ENCODE assay signal across 7 cellular contexts in genomic region chr12:6340745-6341438, GRCh38. TPM values are rescaled to one million over a fixed set of nuclear protein-coding genes. Genes with fewer than 3 reads are reported as not detected.
A peak's percentile ranks its signal among the peaks of the same experiment; 100 is the strongest.
DNase-seq lines count a peak whose midpoint lies in the region; ATAC-seq, FAIRE-seq and TF ChIP-seq lines count a peak whose summit lies in the region.
"Had no signal": no experiment of that assay in that cellular context is flagged by ENCODE, and none has a peak within 500 bp of the region (broad histone marks: within the 10 kb centered on the region; RNA-seq: fewer than 3 reads in every experiment).

No MANE protein-coding gene starts in this region.

- peaks cover 28 to 36% (median 33%) of the 10 kb centered on the region in 7 donors for H3K4me1 Mint-ChIP-seq in naive thymus-derived CD4-positive, alpha-beta T cell
- peaks cover 32 to 33% of the 10 kb centered on the region in 2 donors for H3K4me1 Mint-ChIP-seq in immature natural killer cell

- in situ Hi-C loops in K562 (cut with MboI) = no loop called here

- H3K9me3 ChIP-seq in K562 (replicated peaks; ENCODE audit: control insufficient read depth, insufficient read depth, low read depth, low read length) = no peaks in the 10 kb centered on the region
- H3K9me3 ChIP-seq in naive thymus-derived CD4-positive, alpha-beta T cell (ENCODE audit: control insufficient read depth in 2 of 3, low read length in 3 of 3) = no peaks in the 10 kb centered on the region

- no peak for TF ChIP-seq RAD21 in K562 (CRISPR knock-in tag; conservative IDR thresholded peaks at IDR 0.05 in 1 of 2, IDR thresholded peaks at IDR 0.05 in 1 of 2)

- H3K4me3 ChIP-seq in GM12875 (ENCODE audit: low read depth, low read length) = peak overlapping the region; percentile 87
- peak overlapping the region; percentile 81 for H3K4me3 ChIP-seq in K562
- H3K4me3 ChIP-seq in naive thymus-derived CD4-positive, alpha-beta T cell (ENCODE audit: low read length) = peak overlapping the region; percentile 88

- H3K27me3 Mint-ChIP-seq in naive thymus-derived CD4-positive, alpha-beta T cell = no peaks in the 10 kb centered on the region
- peaks cover 5 to 17% (median 6%) of the 10 kb centered on the region in 3 donors for H3K27me3 Mint-ChIP-seq in immature natural killer cell (ENCODE audit: low read depth in 3 of 3)

- no peak overlapping the region for H3K27ac Mint-ChIP-seq in naive thymus-derived CD4-positive, alpha-beta T cell
- no peak overlapping the region for H3K27ac Mint-ChIP-seq in immature natural killer cell

- no peaks in the 10 kb centered on the region for H3K27me3 ChIP-seq in K562 (ENCODE audit: control insufficient read depth in 2 of 2, insufficient read depth in 2 of 2, low read length in 2 of 2)
- H3K27me3 ChIP-seq in naive thymus-derived CD4-positive, alpha-beta T cell (ENCODE audit: control insufficient read depth in 2 of 2, insufficient read depth in 2 of 2, low read length in 2 of 2) = no peaks in the 10 kb centered on the region

- H3K4me3 Mint-ChIP-seq in naive thymus-derived CD4-positive, alpha-beta T cell = no peak overlapping the region
- no peak overlapping the region for H3K4me3 Mint-ChIP-seq in immature natural killer cell

- TF ChIP-seq EP300 in K562 (IDR thresholded peaks at IDR 0.05; ENCODE audit: low read length) = no peak

- WGBS in K562 (ENCODE audit: insufficient coverage, low coverage, missing lambda C conversion rate) = under 1% methylated on average over 12 of the region's 15 CpGs

- no peak for TF ChIP-seq CTCF in GM12875 (IDR thresholded peaks at IDR 0.05; ENCODE audit: borderline replicate concordance, insufficient read depth, low read depth, low read length)
- TF ChIP-seq CTCF in K562 (IDR thresholded peaks at IDR 0.05 in 2 of 3, conservative IDR thresholded peaks at IDR 0.05 in 1 of 3; ENCODE audit: insufficient read depth in 2 of 3, low read depth in 1 of 3, low read length in 3 of 3) = no peak

- peak overlapping the region; percentile 96 for H3K27ac ChIP-seq in K562 (ENCODE audit: extremely low read depth, low read depth, low read length)
- peak overlapping the region; percentile 92 for H3K27ac ChIP-seq in naive thymus-derived CD4-positive, alpha-beta T cell (ENCODE audit: low read depth, low read length)

- FAIRE-seq in K562 (lab: Jason Lieb, UNC) = peak; percentile 19

- peak overlapping the region; percentile 88 for H3K4me2 ChIP-seq in K562 (ENCODE audit: insufficient read depth, low read length)

- peaks cover 4% of the 10 kb centered on the region; the same call in 1 of the 2 replicates for H4K20me1 ChIP-seq in K562 (replicated peaks; ENCODE audit: control insufficient read depth, insufficient read depth, low read length)

- 0 out of 2 replicates have a peak overlapping the region, but pooled peaks have one; percentile 49 for H2AFZ ChIP-seq in K562 (ENCODE audit: low read depth, low read length)

- peaks cover 57% of the 10 kb centered on the region for H3K79me2 ChIP-seq in K562 (ENCODE audit: control insufficient read depth, insufficient read depth, low read length)

- BruUV-seq in K562 (replicated peaks; lab: Mats Ljungman, UMichigan) = no TSS peak

- H3K9ac ChIP-seq in K562 (ENCODE audit: insufficient read depth in 1 of 2, low read depth in 2 of 2, low read length in 2 of 2) = peak overlapping the region; percentile 93 to 98

- no peak for DNase-seq in K562 (ENCODE audit: extremely low read depth in 1 of 4, low spot score in 3 of 4)
- DNase-seq in naive thymus-derived CD4-positive, alpha-beta T cell = no peak
- no peak for DNase-seq in immature natural killer cell

- H3K36me3 ChIP-seq in K562 (ENCODE audit: control insufficient read depth, insufficient read depth, low read length) = peaks cover 7% of the 10 kb centered on the region; the same call in 2 of the 3 replicates
- peaks cover 0 to 11% (median 0%) of the 10 kb centered on the region in 3 experiments for H3K36me3 ChIP-seq in naive thymus-derived CD4-positive, alpha-beta T cell (ENCODE audit: control insufficient read depth in 2 of 3, insufficient read depth in 3 of 3, low read length in 3 of 3)

- H3K4me1 ChIP-seq in K562 (replicated peaks in 1 of 2; ENCODE audit: control insufficient read depth in 2 of 2, insufficient read depth in 2 of 2, low read length in 2 of 2) = peaks cover 50 to 65% of the 10 kb centered on the region in 2 experiments
- peaks cover 56 to 58% of the 10 kb centered on the region in 2 donors for H3K4me1 ChIP-seq in naive thymus-derived CD4-positive, alpha-beta T cell (ENCODE audit: control insufficient read depth in 2 of 2, insufficient read depth in 2 of 2, low read length in 2 of 2)

- POLR2A ChIA-PET in K562 (lab: Yijun Ruan, JAX) = interaction anchor here (0.5 to 0.9 kb wide), 4 partner anchors 14 to 359 kb away, joined by 3 to 4 read pairs (median 3); no protein-coding TSS in a partner anchor
- POLR2A ChIA-PET in naive thymus-derived CD4-positive, alpha-beta T cell (lab: Charles Lee) = interaction anchor here (0.6 to 12.0 kb wide), 10 partner anchors 8 to 130 kb away, joined by 3 to 342 read pairs (median 12); partner anchors contain the start of genes CD27, TAPBPL and VAMP1

- ATAC-seq in K562 = peak; percentile 12; the same call in 2 of the 3 replicates
- no peak for ATAC-seq in naive thymus-derived CD4-positive, alpha-beta T cell
- no peak for ATAC-seq in esophagus mucosa
- no peak for ATAC-seq in HG03457 (IDR thresholded peaks at IDR 0.05; ENCODE audit: unreplicated experiment)

- intact Hi-C loops in K562 (cut with micrococcal nuclease) = no loop called here
- intact Hi-C loops in naive thymus-derived CD4-positive, alpha-beta T cell (cut with micrococcal nuclease) = loop anchor here in 1 of 2 donors (2.0 kb wide), 1 partner anchor 152 kb away; the partner anchor contains the start of gene MRPL51

- CTCF ChIA-PET in K562 (lab: Yijun Ruan, JAX; ENCODE audit: low intra/inter-chr PET ratio) = interaction anchor here (0.6 kb wide), 1 partner anchor 217 kb away, joined by 3 read pairs; no protein-coding TSS in a partner anchor
- CTCF ChIA-PET in naive thymus-derived CD4-positive, alpha-beta T cell (lab: Charles Lee) = interaction anchor here (1.0 to 2.9 kb wide), 5 partner anchors 18 to 125 kb away, joined by 3 to 10 read pairs (median 5); no protein-coding TSS in a partner anchor

- no peak for TF ChIP-seq POLR2A in K562 (conservative IDR thresholded peaks at IDR 0.05)

- no peaks in the 10 kb centered on the region for H3K9me1 ChIP-seq in K562 (ENCODE audit: control insufficient read depth, insufficient read depth, low read length)

- peaks cover 0 to 7% (median 0%) of the 10 kb centered on the region in 5 donors for H3K36me3 Mint-ChIP-seq in naive thymus-derived CD4-positive, alpha-beta T cell
- no peaks in the 10 kb centered on the region for H3K36me3 Mint-ChIP-seq in immature natural killer cell

- H3K9me3 Mint-ChIP-seq in naive thymus-derived CD4-positive, alpha-beta T cell = no peaks in the 10 kb centered on the region
- no peaks in the 10 kb centered on the region for H3K9me3 Mint-ChIP-seq in immature natural killer cell

RNA-seq across cellular contexts. Expression of gene TNFRSF1A, which starts 1.0 kb away (rescaled TPM):
- total RNA-seq in K562 (2011; cell fraction: chromatin; rRNA removed; ENCODE audit: low replicate concordance) = 73.3 and 150 TPM in 2 replicates
- 101 and 137 TPM in 2 replicates for total RNA-seq in K562 (2011; cell fraction: nucleolus; rRNA removed)
- 118 and 145 TPM in 2 replicates for total RNA-seq in K562 (2011; cell fraction: nucleoplasm; rRNA removed)
- total RNA-seq in K562 (2014; rRNA removed) (34.6 and 43.5 TPM in 2 replicates), K562 (2014; rRNA removed; fragmentation: Illumina TruSeq; extraction: Trizol) (18.3 and 22.0 TPM in 2 replicates), K562 (2015; rRNA removed; fragmentation: Illumina TruSeq; extraction: Trizol) (31.1 and 33.0 TPM in 2 replicates), K562 (2021) (29.8 and 37.7 TPM in 2 replicates), esophagus mucosa (99.3 TPM)
- polyA plus RNA-seq in K562 (2011; rRNA removed) (27.2 and 30.0 TPM in 2 replicates), K562 (2014; fragmentation: Illumina TruSeq; extraction: Trizol) (38.2 and 57.7 TPM in 2 replicates), K562 (2014; fragmentation: Nextera tagmentation; extraction: Ambion mirVana) (under 1 TPM; 0.76 to 0.89 TPM), K562 (2014; rRNA removed) (22.0 and 22.5 TPM in 2 replicates), immature natural killer cell (10 to 100 TPM; 37.7 to 89.0 (median 67.0) TPM)
- polyA plus RNA-seq in K562 (2011; cell fraction: cytosol; rRNA removed) = 26.1 and 32.9 TPM in 2 replicates
- 38.9 and 53.1 TPM in 2 replicates for polyA plus RNA-seq in K562 (2011; cell fraction: nucleus; rRNA removed)
- polyA plus RNA-seq in K562 (2012) = 28.5 and 42.0 TPM in 2 replicates
- polyA minus RNA-seq in K562 (2011; rRNA and poly(A)+ RNA removed) = 31.2 and 34.3 TPM in 2 replicates
- 42.9 and 43.0 TPM in 2 replicates for polyA minus RNA-seq in K562 (2011; cell fraction: cytosol; rRNA and poly(A)+ RNA removed)
- 33.1 and 33.2 TPM in 2 replicates for polyA minus RNA-seq in K562 (2011; cell fraction: nucleus; rRNA and poly(A)+ RNA removed)
- total RNA-seq in naive thymus-derived CD4-positive, alpha-beta T cell = 10 to 100 TPM; 40.9 to 99.4 (median 67.3) TPM
- polyA plus RNA-seq in naive thymus-derived CD4-positive, alpha-beta T cell = 10 to 100 TPM; 24.1 to 46.3 TPM

RNA-seq across cellular contexts. Expression of gene PLEKHG6, which starts 30.4 kb away (rescaled TPM):
- total RNA-seq in K562 (2011; cell fraction: chromatin; rRNA removed; ENCODE audit: low replicate concordance) = 1.9 TPM in 1 of 2 replicates, not detected in the other
- total RNA-seq in K562 (2011; cell fraction: nucleolus; rRNA removed) = 0.50 and 0.92 TPM in 2 replicates
- total RNA-seq in K562 (2011; cell fraction: nucleoplasm; rRNA removed) = 0.15 and 0.29 TPM in 2 replicates
- total RNA-seq in K562 (2014; rRNA removed) (0.33 and 0.41 TPM in 2 replicates), K562 (2014; rRNA removed; fragmentation: Illumina TruSeq; extraction: Trizol) (0.19 and 0.29 TPM in 2 replicates), K562 (2015; rRNA removed; fragmentation: Illumina TruSeq; extraction: Trizol) (not detected in 2 replicates), K562 (2021) (0.86 and 1.2 TPM in 2 replicates), esophagus mucosa (21.1 TPM)
- polyA plus RNA-seq in K562 (2011; rRNA removed) (0.28 and 0.38 TPM in 2 replicates), K562 (2014; fragmentation: Illumina TruSeq; extraction: Trizol) (0.18 and 0.42 TPM in 2 replicates), K562 (2014; fragmentation: Nextera tagmentation; extraction: Ambion mirVana) (not detected), K562 (2014; rRNA removed) (0.22 and 0.54 TPM in 2 replicates), immature natural killer cell (under 1 TPM in 2 of 3 donors, not detected in 1; 0.19 to 0.61 TPM)
- polyA plus RNA-seq in K562 (2011; cell fraction: cytosol; rRNA removed) = 1.0 and 5.3 TPM in 2 replicates
- polyA plus RNA-seq in K562 (2011; cell fraction: nucleus; rRNA removed) = 0.24 and 0.26 TPM in 2 replicates
- 0.35 and 0.84 TPM in 2 replicates for polyA plus RNA-seq in K562 (2012)
- polyA minus RNA-seq in K562 (2011; rRNA and poly(A)+ RNA removed) = 0.09 and 0.18 TPM in 2 replicates
- not detected in 2 replicates for polyA minus RNA-seq in K562 (2011; cell fraction: cytosol; rRNA and poly(A)+ RNA removed)
- 0.33 and 0.81 TPM in 2 replicates for polyA minus RNA-seq in K562 (2011; cell fraction: nucleus; rRNA and poly(A)+ RNA removed)
- total RNA-seq in naive thymus-derived CD4-positive, alpha-beta T cell = not detected
- polyA plus RNA-seq in naive thymus-derived CD4-positive, alpha-beta T cell = 1 to 10 TPM in 1 of 2 donors, under 1 TPM in 1; 0.15 to 1.3 TPM
- total RNA-seq: T-helper 1 cell treated with Interleukin-12 subunit alpha and Interleukin-12 subunit beta and Interleukin-4 antibody, amounts not matched to agents 30 ng/mL and 1 ng/mL, for 36 hours had no signal

RNA-seq across cellular contexts. Expression of gene SCNN1A, which starts 34.5 kb away (rescaled TPM):
- 0.23 and 0.32 TPM in 2 replicates for total RNA-seq in K562 (2011; cell fraction: chromatin; rRNA removed; ENCODE audit: low replicate concordance)
- not detected in 2 replicates for total RNA-seq in K562 (2011; cell fraction: nucleolus; rRNA removed)
- total RNA-seq in K562 (2011; cell fraction: nucleoplasm; rRNA removed) = not detected in 2 replicates
- total RNA-seq in K562 (2014; rRNA removed) (not detected in 2 replicates), K562 (2014; rRNA removed; fragmentation: Illumina TruSeq; extraction: Trizol) (not detected in 2 replicates), K562 (2015; rRNA removed; fragmentation: Illumina TruSeq; extraction: Trizol) (not detected in 2 replicates), K562 (2021) (0.34 and 0.49 TPM in 2 replicates), esophagus mucosa (142 TPM)
- polyA plus RNA-seq in K562 (2011; rRNA removed) (0.12 and 0.31 TPM in 2 replicates), K562 (2014; fragmentation: Illumina TruSeq; extraction: Trizol) (0.33 TPM in 1 of 2 replicates, not detected in the other), K562 (2014; fragmentation: Nextera tagmentation; extraction: Ambion mirVana) (under 1 TPM in 1 of 2 experiments, not detected in 1; 0.15 TPM), K562 (2014; rRNA removed) (not detected in 2 replicates), immature natural killer cell (under 1 TPM in 2 of 3 donors, not detected in 1; 0.10 to 0.64 TPM)
- polyA plus RNA-seq in K562 (2011; cell fraction: cytosol; rRNA removed) = 0.06 and 0.16 TPM in 2 replicates
- 0.18 and 0.58 TPM in 2 replicates for polyA plus RNA-seq in K562 (2011; cell fraction: nucleus; rRNA removed)
- 0.14 TPM in 1 of 2 replicates, not detected in the other for polyA plus RNA-seq in K562 (2012)
- 0.60 TPM in 1 of 2 replicates, not detected in the other for polyA minus RNA-seq in K562 (2011; rRNA and poly(A)+ RNA removed)
- not detected in 2 replicates for polyA minus RNA-seq in K562 (2011; cell fraction: cytosol; rRNA and poly(A)+ RNA removed)
- polyA minus RNA-seq in K562 (2011; cell fraction: nucleus; rRNA and poly(A)+ RNA removed) = not detected in 2 replicates
- total RNA-seq in naive thymus-derived CD4-positive, alpha-beta T cell = 1 to 10 TPM in 4 of 5 experiments, under 1 TPM in 1; 0.22 to 5.3 (median 3.6) TPM
- polyA plus RNA-seq in naive thymus-derived CD4-positive, alpha-beta T cell = 1 to 10 TPM in 1 of 2 donors, under 1 TPM in 1; 0.84 to 1.2 TPM
- total RNA-seq: T-helper 1 cell treated with Interleukin-12 subunit alpha and Interleukin-12 subunit beta and Interleukin-4 antibody, amounts not matched to agents 30 ng/mL and 1 ng/mL, for 36 hours had no signal

RNA-seq across cellular contexts. Expression of gene LTBR, which starts 43.1 kb away (rescaled TPM):
- 66.4 and 105 TPM in 2 replicates for total RNA-seq in K562 (2011; cell fraction: chromatin; rRNA removed; ENCODE audit: low replicate concordance)
- total RNA-seq in K562 (2011; cell fraction: nucleolus; rRNA removed) = 71.7 and 95.4 TPM in 2 replicates
- total RNA-seq in K562 (2011; cell fraction: nucleoplasm; rRNA removed) = 76.0 and 142 TPM in 2 replicates
- 43.2 and 68.2 TPM in 2 replicates for total RNA-seq in K562 (2014; rRNA removed)
- total RNA-seq in K562 (2014; rRNA removed; fragmentation: Illumina TruSeq; extraction: Trizol) = 16.5 and 20.4 TPM in 2 replicates
- total RNA-seq in K562 (2015; rRNA removed; fragmentation: Illumina TruSeq; extraction: Trizol) = 31.9 and 35.3 TPM in 2 replicates
- 65.0 and 67.2 TPM in 2 replicates for total RNA-seq in K562 (2021)
- polyA plus RNA-seq in K562 (2011; rRNA removed) = 15.4 and 28.2 TPM in 2 replicates
- polyA plus RNA-seq in K562 (2011; cell fraction: cytosol; rRNA removed) = 23.6 and 45.6 TPM in 2 replicates
- polyA plus RNA-seq in K562 (2011; cell fraction: nucleus; rRNA removed) = 43.1 and 75.7 TPM in 2 replicates
- polyA plus RNA-seq in K562 (2012) = 42.3 and 70.3 TPM in 2 replicates
- 61.8 and 69.0 TPM in 2 replicates for polyA plus RNA-seq in K562 (2014; fragmentation: Illumina TruSeq; extraction: Trizol)
- polyA plus RNA-seq in K562 (2014; fragmentation: Nextera tagmentation; extraction: Ambion mirVana) = 1 to 10 TPM in 1 of 2 experiments, under 1 TPM in 1; 0.96 to 1.7 TPM
- polyA plus RNA-seq in K562 (2014; rRNA removed) = 46.6 and 54.1 TPM in 2 replicates
- 9.9 and 11.4 TPM in 2 replicates for polyA minus RNA-seq in K562 (2011; rRNA and poly(A)+ RNA removed)
- 17.1 and 33.1 TPM in 2 replicates for polyA minus RNA-seq in K562 (2011; cell fraction: cytosol; rRNA and poly(A)+ RNA removed)
- polyA minus RNA-seq in K562 (2011; cell fraction: nucleus; rRNA and poly(A)+ RNA removed) = 18.0 and 21.8 TPM in 2 replicates
- total RNA-seq in naive thymus-derived CD4-positive, alpha-beta T cell = 10 to 100 TPM in 1 of 5 experiments, 1 to 10 TPM in 3, under 1 TPM in 1; 0.34 to 25.2 (median 2.2) TPM
- polyA plus RNA-seq in naive thymus-derived CD4-positive, alpha-beta T cell = not detected
- 84.2 TPM for total RNA-seq in esophagus mucosa
- polyA plus RNA-seq in immature natural killer cell = 1 to 10 TPM; 1.2 to 3.6 (median 2.8) TPM

Comparison
In these comparisons a context has a peak if more than half of its experiments do, and no peak if none do; other contexts are left out.
1. RNA of gene SCNN1A, which starts 34.5 kb away (total RNA-seq): 142 TPM in esophagus mucosa (single experiment); 0.22 to 5.3 TPM in naive thymus-derived CD4-positive, alpha-beta T cell and 0.23 to 0.49 TPM in K562; every median in the first group is over 10 times any median in the second.
2. Peak in every context shown above with its lines, with median percentiles within 50 percentile points of each other: H3K4me3 ChIP-seq.